ENCODE assay signal across 22 cellular contexts in the genomic region with DNA sequence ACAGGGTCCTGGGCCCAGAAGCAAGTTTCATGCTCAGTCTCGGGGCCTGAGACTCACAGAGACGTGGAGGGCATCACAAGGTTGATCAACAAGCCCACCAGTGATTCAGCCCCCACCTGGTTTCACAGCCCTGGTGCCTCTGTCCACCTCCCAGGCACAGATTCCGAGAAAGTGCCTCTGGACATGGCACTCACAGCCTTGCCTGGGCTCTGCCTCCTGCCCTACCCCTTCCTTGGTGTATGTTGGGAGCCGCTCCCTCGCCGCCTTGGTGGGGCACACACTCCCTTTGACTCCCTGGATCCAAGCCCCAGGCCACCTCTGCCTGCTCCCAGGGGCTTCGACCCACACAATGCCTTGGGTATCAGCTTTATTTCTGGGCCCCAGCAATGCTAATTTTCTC.
DNase-seq lines count a peak whose midpoint lies in the region; ATAC-seq and TF ChIP-seq lines count a peak whose summit lies in the region.
"Had no signal": no experiment of that assay in that cellular context is flagged by ENCODE, and none has a peak within 500 bp of the region (broad histone marks: within the 10 kb centered on the region; RNA-seq: fewer than 3 reads in every experiment).

No MANE protein-coding gene starts in this region.

- no peaks in the 10 kb centered on the region for H3K9me3 ChIP-seq in colonic mucosa
- H3K9me3 ChIP-seq: Peyer's patch had no signal

- no peaks in the 10 kb centered on the region for H3K27me3 ChIP-seq in colonic mucosa
- H3K27me3 ChIP-seq: Peyer's patch had no signal

- no peaks in the 10 kb centered on the region for H3K4me1 ChIP-seq in colonic mucosa
- H3K4me1 ChIP-seq: Peyer's patch had no signal

- no peak overlapping the region for H3K4me3 ChIP-seq in colonic mucosa
- H3K4me3 ChIP-seq: GM23248, Peyer's patch had no signal

- H3K36me3 ChIP-seq in colonic mucosa: no peaks in the 10 kb centered on the region
- H3K36me3 ChIP-seq: Peyer's patch had no signal

- no peak for ATAC-seq in left ventricle myocardium superior
- ATAC-seq in left lobe of liver: no peak
- no peak for ATAC-seq in sciatic nerve
- ATAC-seq in HG02852 (IDR thresholded peaks at IDR 0.05; ENCODE audit: unreplicated experiment): no peak
- ATAC-seq: CD8-positive, alpha-beta T cell; HCT116 had no signal

- no peak for TF ChIP-seq CTCF in colonic mucosa (IDR thresholded peaks at IDR 0.05)

- no peak overlapping the region for H3K9ac ChIP-seq in colonic mucosa (ENCODE audit: low read depth in 2 of 2, low read length in 2 of 2)
- H3K9ac ChIP-seq: GM23248 had no signal

- DNase-seq in cardiac septum (ENCODE audit: low spot score) (peak; percentile 49), left ventricle myocardium superior (no peak), left lobe of liver (ENCODE audit: low spot score) (peak; percentile 16), sciatic nerve (ENCODE audit: low spot score) (peak; percentile 28), colonic mucosa (no peak)
- no peak for DNase-seq in NK-92 treated with Interleukin-12 subunit alpha and Interleukin-12 subunit beta, amount 100 ng/mL, for 24 hours (lab: John Stamatoyannopoulos, UW)
- DNase-seq: AML-193, C1 segment of cervical spinal cord, Calu3, DMS153, GM23248, MV-4-11, NCI-H1105 treated with DMSO at 0.1 percent for 48 hours, NCI-H2029 treated with DMSO at 0.1 percent for 48 hours, NCI-H2171, NCI-H345, NCI-H524, NCI-H774, Peyer's patch had no signal

- intact Hi-C loops in cardiac septum (cut with DNase I) (no loop called here), left ventricle myocardium superior (cut with micrococcal nuclease) (no loop called here), sciatic nerve (cut with DNase I) (no loop called here), colonic mucosa (cut with DNase I) (no loop called here)

- H3K27ac ChIP-seq in colonic mucosa: no peak overlapping the region
- H3K27ac ChIP-seq: GM23248, Peyer's patch had no signal

Comparison
In these comparisons a context has a peak if more than half of its experiments do, and no peak if none do; other contexts are left out.
1. DNase-seq: peak in cardiac septum (single experiment), left lobe of liver (single experiment) and sciatic nerve (single experiment); none in left ventricle myocardium superior (single experiment), NK-92 treated with Interleukin-12 subunit alpha and Interleukin-12 subunit beta, amount 100 ng/mL, for 24 hours (single experiment) and colonic mucosa (single experiment).